ENCODE assay signal across 1 cellular context in genomic region chr2:11154460-11155325, GRCh38.
TF ChIP-seq lines count a peak whose summit lies in the region.

No MANE protein-coding gene starts in this region.

TF ChIP-seq in K562, 482 proteins besides CTCF, POLR2A, EP300 and RAD21 (continued from another document and continues in another):
- no peak for TF ChIP-seq CHD7 (IDR thresholded peaks at IDR 0.05; ENCODE audit: low read depth, low read length)
- TF ChIP-seq CHD1 (IDR thresholded peaks at IDR 0.05; ENCODE audit: low read length): no peak
- no peak for TF ChIP-seq ILF3 (IDR thresholded peaks at IDR 0.05; ENCODE audit: borderline replicate concordance)
- peak; percentile 73; the same call in 1 of the 2 replicates for TF ChIP-seq NR4A1 (CRISPR knock-in tag; IDR thresholded peaks at IDR 0.05)
- no peak for TF ChIP-seq NR4A1 (tag; IDR thresholded peaks at IDR 0.05)
- TF ChIP-seq ZNF668 (CRISPR knock-in tag; IDR thresholded peaks at IDR 0.05): no peak
- no peak for TF ChIP-seq ZNF133 (CRISPR knock-in tag; IDR thresholded peaks at IDR 0.05)
- no peak for TF ChIP-seq ZNF347 (CRISPR knock-in tag; IDR thresholded peaks at IDR 0.05; ENCODE audit: low read depth)
- no peak for TF ChIP-seq SETDB1 (IDR thresholded peaks at IDR 0.05; ENCODE audit: low read length)
- no peak for TF ChIP-seq ZNF175 (CRISPR knock-in tag; IDR thresholded peaks at IDR 0.05; ENCODE audit: low read depth)
- peak; percentile 91 for TF ChIP-seq ELF1 (tag; IDR thresholded peaks at IDR 0.05)
- no peak for TF ChIP-seq ZNF140 (CRISPR knock-in tag; IDR thresholded peaks at IDR 0.05)
- TF ChIP-seq NFIX (CRISPR knock-in tag; IDR thresholded peaks at IDR 0.05; ENCODE audit: low read depth): no peak
- no peak for TF ChIP-seq ZNF79 (CRISPR knock-in tag; IDR thresholded peaks at IDR 0.05; ENCODE audit: low read depth)
- peak; percentile 42 for TF ChIP-seq KDM5B (IDR thresholded peaks at IDR 0.05; ENCODE audit: insufficient replicate concordance, low read depth, low read length)
- TF ChIP-seq TAF1 (IDR thresholded peaks at IDR 0.05; ENCODE audit: control insufficient read depth, extremely low read depth, insufficient read depth, low read length, severe bottlenecking): peak; percentile 61
- TF ChIP-seq DPF2 (IDR thresholded peaks at IDR 0.05): no peak; the same call in 1 of the 2 replicates
- no peak for TF ChIP-seq SIRT6 (IDR thresholded peaks at IDR 0.05; ENCODE audit: low read depth, low read length)
- no peak for TF ChIP-seq MAFK (IDR thresholded peaks at IDR 0.05; ENCODE audit: low read length)
- no peak for TF ChIP-seq HNRNPL (IDR thresholded peaks at IDR 0.05; ENCODE audit: low read depth, low read length)
- TF ChIP-seq SRSF7 (optimal IDR thresholded peaks at IDR 0.05; ENCODE audit: low read depth, low read length): no peak
- TF ChIP-seq POLR2B (IDR thresholded peaks at IDR 0.05; ENCODE audit: low read depth, partially characterized antibody): peak; percentile 45
- no peak for TF ChIP-seq MED1 (CRISPR knock-in tag; IDR thresholded peaks at IDR 0.05; ENCODE audit: borderline replicate concordance)
- peak; percentile 64 for TF ChIP-seq TFAP4 (CRISPR knock-in tag; IDR thresholded peaks at IDR 0.05; ENCODE audit: borderline replicate concordance)
- no peak for TF ChIP-seq GTF2F1 (IDR thresholded peaks at IDR 0.05; ENCODE audit: low read depth, low read length)
- TF ChIP-seq ZNF134 (CRISPR knock-in tag; conservative IDR thresholded peaks at IDR 0.05): no peak
- TF ChIP-seq POLR2AphosphoS5 (IDR thresholded peaks at IDR 0.05; ENCODE audit: control insufficient read depth, insufficient read depth, low read depth, low read length): peak; percentile 48; the same call in 1 of the 2 replicates
- TF ChIP-seq ZKSCAN3 (CRISPR knock-in tag; IDR thresholded peaks at IDR 0.05): no peak
- TF ChIP-seq ZNF398 (CRISPR knock-in tag; IDR thresholded peaks at IDR 0.05): no peak
- TF ChIP-seq CCAR2 (IDR thresholded peaks at IDR 0.05; ENCODE audit: low read depth, low read length): no peak
- TF ChIP-seq PHF21A (IDR thresholded peaks at IDR 0.05; ENCODE audit: borderline replicate concordance, low read depth): no peak; the same call in 1 of the 2 replicates
- TF ChIP-seq TBP (optimal IDR thresholded peaks at IDR 0.05; ENCODE audit: low read depth, low read length): peak; percentile 77
- no peak for TF ChIP-seq SRSF9 (IDR thresholded peaks at IDR 0.05; ENCODE audit: borderline replicate concordance, low read depth, low read length)
- no peak for TF ChIP-seq SREBF1 (IDR thresholded peaks at IDR 0.05; ENCODE audit: borderline replicate concordance, low read depth, low read length)
- TF ChIP-seq DLX4 (CRISPR knock-in tag; IDR thresholded peaks at IDR 0.05): no peak
